17 cellular contexts compared by ENCODE assay signal in the genomic region with DNA sequence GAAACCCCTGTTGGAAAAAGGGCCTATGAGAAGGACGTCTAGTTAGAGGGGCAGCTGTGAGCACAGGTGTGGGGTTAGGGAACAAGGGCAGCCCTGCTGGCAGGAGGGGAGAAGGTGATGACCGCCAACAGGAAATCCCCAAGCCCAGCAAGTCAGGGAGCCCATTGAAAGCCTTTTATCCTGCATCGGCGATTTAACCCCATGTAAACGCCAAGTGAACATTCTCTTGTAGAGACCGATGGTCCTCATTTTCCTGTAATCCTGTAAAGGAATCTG. TPM values are rescaled to one million over a fixed set of nuclear protein-coding genes. Genes with fewer than 3 reads are reported as not detected.
DNase-seq lines count a peak whose midpoint lies in the region; ATAC-seq and TF ChIP-seq lines count a peak whose summit lies in the region.
"Had no signal": no experiment of that assay in that cellular context is flagged by ENCODE, and none has a peak within 500 bp of the region (broad histone marks: within the 10 kb centered on the region; RNA-seq: fewer than 3 reads in every experiment).

No MANE protein-coding gene starts in this region.

- H3K9me3 ChIP-seq in HUES6 (ENCODE audit: control insufficient read depth, insufficient read depth, low read depth, low read length) = no peaks in the 10 kb centered on the region
- no peaks in the 10 kb centered on the region for H3K9me3 ChIP-seq in osteoblast (ENCODE audit: low read depth, low read length)
- H3K9me3 ChIP-seq: MG63 had no signal

- H3K27ac Mint-ChIP-seq in activated T-helper 17 cell treated with anti-CD3 and anti-CD28 coated beads, Interleukin-2, amount 50 U/mL, for 72 hours = no peak overlapping the region
- H3K27ac Mint-ChIP-seq: CD4-positive, CD25-positive, alpha-beta regulatory T cell had no signal

- no peaks in the 10 kb centered on the region for H4K20me1 ChIP-seq in osteoblast (ENCODE audit: insufficient read depth, low read length)

- H3K4me1 ChIP-seq in HUES6 (ENCODE audit: control insufficient read depth, insufficient read depth, low read length) = peaks cover 39% of the 10 kb centered on the region
- H3K4me1 ChIP-seq in osteoblast (ENCODE audit: insufficient read depth, low read length) = no peaks in the 10 kb centered on the region

- no peak overlapping the region for H3K9ac ChIP-seq in HUES6 (ENCODE audit: low read length)

- peaks cover 70% of the 10 kb centered on the region for H3K27me3 ChIP-seq in HUES6 (ENCODE audit: control insufficient read depth, insufficient read depth, low read length)
- peaks cover 38% of the 10 kb centered on the region for H3K27me3 ChIP-seq in osteoblast (ENCODE audit: insufficient read depth, low read length)
- H3K27me3 ChIP-seq: MG63 had no signal

- H3K79me2 ChIP-seq in osteoblast (ENCODE audit: insufficient read depth, low read length) = no peaks in the 10 kb centered on the region

- no peaks in the 10 kb centered on the region for H3K9me3 Mint-ChIP-seq in activated T-helper 17 cell treated with anti-CD3 and anti-CD28 coated beads, Interleukin-2, amount 50 U/mL, for 72 hours

- no peak for TF ChIP-seq CTCF in osteoblast (IDR thresholded peaks at IDR 0.05; ENCODE audit: extremely low read depth, low read depth, low read length)

- H2AFZ ChIP-seq in osteoblast (ENCODE audit: low read length) = no peak overlapping the region

- peak overlapping the region; percentile 75 for H3K4me3 Mint-ChIP-seq in activated T-helper 17 cell treated with anti-CD3 and anti-CD28 coated beads, Interleukin-2, amount 50 U/mL, for 72 hours

- H3K36me3 Mint-ChIP-seq in activated T-helper 17 cell treated with anti-CD3 and anti-CD28 coated beads, Interleukin-2, amount 50 U/mL, for 72 hours (ENCODE audit: low read depth) = no peaks in the 10 kb centered on the region
- H3K36me3 Mint-ChIP-seq: CD4-positive, CD25-positive, alpha-beta regulatory T cell had no signal

- peaks cover 11% of the 10 kb centered on the region for H3K27me3 Mint-ChIP-seq in activated T-helper 17 cell treated with anti-CD3 and anti-CD28 coated beads, Interleukin-2, amount 50 U/mL, for 72 hours

- H3K4me3 ChIP-seq in HUES6 (ENCODE audit: low read depth, low read length) (peak overlapping the region; percentile 55; the same call in 1 of the 2 replicates), osteoblast (ENCODE audit: insufficient read depth, low read length) (no peak overlapping the region)
- H3K4me3 ChIP-seq: MG63 had no signal

- ATAC-seq in activated T-helper 17 cell treated with anti-CD3 and anti-CD28 coated beads, Interleukin-2, amount 50 U/mL, for 72 hours (replicated peaks) = no peak

- peak; percentile 55 for DNase-seq in iPS-NIHi7 (ENCODE audit: extremely low spot score)
- DNase-seq in osteoblast (ENCODE audit: insufficient read length, low spot score, missing footprints) = peak; percentile 45
- DNase-seq in NK-92 (lab: John Stamatoyannopoulos, UW; ENCODE audit: unreplicated experiment) = no peak
- no peak for DNase-seq in NCI-H774 (lab: John Stamatoyannopoulos, UW)
- no peak for DNase-seq in NCI-H2107 treated with DMSO at 0.1 percent for 48 hours (lab: John Stamatoyannopoulos, UW; ENCODE audit: unreplicated experiment)
- DNase-seq: CD4-positive, CD25-positive, alpha-beta regulatory T cell; Karpas-422; MG63; NCI-H1105 treated with DMSO at 0.1 percent for 48 hours; NCI-H1694 treated with DMSO at 0.1 percent for 48 hours; NCI-H345; NK-92 treated with Interleukin-12 subunit alpha and Interleukin-12 subunit beta, amount 100 ng/mL, for 24 hours; OCI-M1; SIG-M5 had no signal

- no peaks in the 10 kb centered on the region for H3K36me3 ChIP-seq in HUES6 (ENCODE audit: control insufficient read depth, insufficient read depth, low read length)
- no peaks in the 10 kb centered on the region for H3K36me3 ChIP-seq in osteoblast (ENCODE audit: insufficient read depth, low read length)
- H3K36me3 ChIP-seq: MG63 had no signal

- no peak overlapping the region for H3K4me2 ChIP-seq in osteoblast (ENCODE audit: insufficient read depth, low read length)

- no peak overlapping the region for H3K27ac ChIP-seq in HUES6 (ENCODE audit: low read depth, low read length)
- H3K27ac ChIP-seq in osteoblast (ENCODE audit: low read depth, low read length) = no peak overlapping the region

- peaks cover 18% of the 10 kb centered on the region for H3K4me1 Mint-ChIP-seq in activated T-helper 17 cell treated with anti-CD3 and anti-CD28 coated beads, Interleukin-2, amount 50 U/mL, for 72 hours

RNA-seq across cellular contexts. Expression of gene BSND, which starts 1.1 kb away (rescaled TPM):
- under 1 TPM; 0.05 to 0.06 TPM for total RNA-seq in activated T-helper 17 cell treated with anti-CD3 and anti-CD28 coated beads, Interleukin-2, amount 50 U/mL, for 72 hours
- not detected in 2 replicates for total RNA-seq in osteoblast
- total RNA-seq: CD4-positive, CD25-positive, alpha-beta regulatory T cell; RPMI7951 had no signal

RNA-seq across cellular contexts. Expression of gene TMEM61, which starts 17.2 kb away (rescaled TPM):
- not detected for total RNA-seq in activated T-helper 17 cell treated with anti-CD3 and anti-CD28 coated beads, Interleukin-2, amount 50 U/mL, for 72 hours
- total RNA-seq in osteoblast = not detected in 2 replicates
- total RNA-seq: CD4-positive, CD25-positive, alpha-beta regulatory T cell; RPMI7951 had no signal

RNA-seq across cellular contexts. Expression of gene PCSK9, which starts 41.7 kb away (rescaled TPM):
- not detected for total RNA-seq in activated T-helper 17 cell treated with anti-CD3 and anti-CD28 coated beads, Interleukin-2, amount 50 U/mL, for 72 hours
- 3.5 and 6.5 TPM in 2 replicates for total RNA-seq in osteoblast
- total RNA-seq: CD4-positive, CD25-positive, alpha-beta regulatory T cell; RPMI7951 had no signal

Comparison
In these comparisons a context has a peak if more than half of its experiments do, and no peak if none do; other contexts are left out.
1. DNase-seq: peak in iPS-NIHi7 (single experiment) and osteoblast (single experiment); none in NK-92 (single experiment), NCI-H774 (single experiment) and NCI-H2107 treated with DMSO at 0.1 percent for 48 hours (single experiment).